Comparison of ENCODE assay signal across 21 cellular contexts in the genomic region with DNA sequence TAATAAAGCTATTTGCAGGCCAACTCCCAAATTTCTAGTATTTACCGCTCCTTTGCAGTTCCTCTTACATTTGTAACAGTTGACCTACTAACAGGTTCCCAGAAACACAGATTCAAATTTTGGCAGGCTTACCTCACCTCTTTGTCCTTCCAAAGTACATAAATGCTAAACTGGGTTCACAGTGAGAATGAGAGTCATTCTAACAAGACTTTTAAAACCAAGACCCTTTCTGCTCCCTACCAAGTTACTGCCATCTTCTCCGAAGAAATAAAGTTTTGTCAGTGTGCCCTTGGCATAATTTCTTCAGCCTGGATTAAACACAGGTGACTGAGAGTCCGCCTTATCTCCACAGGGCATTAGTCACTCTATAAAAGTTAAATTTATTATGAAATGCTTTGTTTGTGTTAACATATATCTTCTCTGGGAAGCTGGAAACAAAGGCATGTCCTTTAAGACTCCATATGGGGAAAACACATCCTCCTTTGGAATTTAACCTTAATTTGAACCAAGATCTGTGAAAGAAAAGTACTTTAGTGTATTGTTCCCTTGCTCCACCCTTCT. TPM values are rescaled to one million over a fixed set of nuclear protein-coding genes. Genes with fewer than 3 reads are reported as not detected.
DNase-seq lines count a peak whose midpoint lies in the region; ATAC-seq and TF ChIP-seq lines count a peak whose summit lies in the region.
"Had no signal": no experiment of that assay in that cellular context is flagged by ENCODE, and none has a peak within 500 bp of the region (broad histone marks: within the 10 kb centered on the region; RNA-seq: fewer than 3 reads in every experiment).

No MANE protein-coding gene starts in this region.

- H3K36me3 ChIP-seq in spleen (no peaks in the 10 kb centered on the region), osteoblast (ENCODE audit: insufficient read depth, low read length) (no peaks in the 10 kb centered on the region)
- H3K36me3 ChIP-seq: right atrium auricular region had no signal

- TF ChIP-seq CTCF in chondrocyte (IDR thresholded peaks at IDR 0.05), result no peak
- no peak for TF ChIP-seq CTCF in mesothelial cell of epicardium (IDR thresholded peaks at IDR 0.05; ENCODE audit: unreplicated experiment)
- TF ChIP-seq CTCF in spleen (IDR thresholded peaks at IDR 0.05 in 8 of 11, conservative IDR thresholded peaks at IDR 0.05 in 3 of 11), result no peak
- TF ChIP-seq CTCF in osteoblast (IDR thresholded peaks at IDR 0.05; ENCODE audit: extremely low read depth, low read depth, low read length), result no peak

- no peak for ATAC-seq in HG03442 (IDR thresholded peaks at IDR 0.05; ENCODE audit: unreplicated experiment)
- ATAC-seq: CD8-positive, alpha-beta T cell; naive thymus-derived CD4-positive, alpha-beta T cell had no signal

- H3K27ac Mint-ChIP-seq in chondrocyte (ENCODE audit: unreplicated experiment) (peak overlapping the region; percentile 4), mesothelial cell of epicardium (peak overlapping the region; percentile 81)
- H3K27ac Mint-ChIP-seq: CD8-positive, alpha-beta T cell; naive thymus-derived CD4-positive, alpha-beta T cell had no signal

- H3K27ac ChIP-seq in spleen (no peak overlapping the region), osteoblast (ENCODE audit: low read depth, low read length) (no peak overlapping the region)
- H3K27ac ChIP-seq: right atrium auricular region had no signal

- no peak for TF ChIP-seq POLR2A in spleen (IDR thresholded peaks at IDR 0.05)

- H2AFZ ChIP-seq in osteoblast (ENCODE audit: low read length), result no peak overlapping the region

- DNase-seq in A172 (ENCODE audit: low spot score) (peak; percentile 66), M059J (ENCODE audit: low read depth) (peak; percentile 4), chondrocyte (ENCODE audit: low spot score) (no peak), mesothelial cell of epicardium (ENCODE audit: low spot score in 2 of 2, unreplicated experiment in 2 of 2) (no peak), spleen (no peak), NCI-H345 treated with DMSO at 0.1 percent for 48 hours (lab: John Stamatoyannopoulos, UW; ENCODE audit: unreplicated experiment) (no peak), osteoblast (ENCODE audit: insufficient read length, low spot score, missing footprints) (no peak)
- DNase-seq: ACHN; activated CD4-positive, alpha-beta T cell treated with anti-CD3 and anti-CD28 coated beads for 1 hour; activated naive CD4-positive, alpha-beta T cell treated with anti-CD3 and anti-CD28 coated beads, Interleukin-2, amount 50 U/mL, for 16 hours; CD8-positive, alpha-beta T cell; central memory CD4-positive, alpha-beta T cell; kidney; naive thymus-derived CD4-positive, alpha-beta T cell; NCI-H1105 treated with DMSO at 0.1 percent for 48 hours; NCI-H2227 treated with DMSO at 0.1 percent for 48 hours; stimulated activated CD4-positive, alpha-beta T cell treated with anti-CD3 and anti-CD28 coated beads, Interleukin-4, amount 100 ng/mL, for 24 hours; T-helper 1 cell had no signal

- H3K27me3 Mint-ChIP-seq in chondrocyte (ENCODE audit: low read depth) (no peaks in the 10 kb centered on the region), mesothelial cell of epicardium (ENCODE audit: low read depth) (no peaks in the 10 kb centered on the region)

- H3K27me3 ChIP-seq in spleen (replicated peaks in 1 of 7), result no peaks in the 10 kb centered on the region
- no peaks in the 10 kb centered on the region for H3K27me3 ChIP-seq in osteoblast (ENCODE audit: insufficient read depth, low read length)
- H3K27me3 ChIP-seq: right atrium auricular region had no signal

- no peaks in the 10 kb centered on the region for H3K4me1 Mint-ChIP-seq in chondrocyte (ENCODE audit: low read depth)
- peaks cover 58% of the 10 kb centered on the region for H3K4me1 Mint-ChIP-seq in mesothelial cell of epicardium

- no peaks in the 10 kb centered on the region for H3K79me2 ChIP-seq in osteoblast (ENCODE audit: insufficient read depth, low read length)

- H3K4me3 ChIP-seq in spleen, result no peak overlapping the region
- H3K4me3 ChIP-seq in osteoblast (ENCODE audit: insufficient read depth, low read length), result no peak overlapping the region
- H3K4me3 ChIP-seq: right atrium auricular region had no signal

- no peak overlapping the region for H3K4me2 ChIP-seq in osteoblast (ENCODE audit: insufficient read depth, low read length)

- WGBS in spleen, 5 donors, result 50 to 64% (median 58%) methylated on average over 3 of the region's 3 CpGs

- H3K36me3 Mint-ChIP-seq in chondrocyte (ENCODE audit: low read depth) (peaks cover 2% of the 10 kb centered on the region), mesothelial cell of epicardium (peaks cover 4% of the 10 kb centered on the region)
- H3K36me3 Mint-ChIP-seq: CD8-positive, alpha-beta T cell; naive thymus-derived CD4-positive, alpha-beta T cell had no signal

- no peaks in the 10 kb centered on the region for H3K4me1 ChIP-seq in spleen
- H3K4me1 ChIP-seq in osteoblast (ENCODE audit: insufficient read depth, low read length), result no peaks in the 10 kb centered on the region
- H3K4me1 ChIP-seq: right atrium auricular region had no signal

- H3K4me3 Mint-ChIP-seq in chondrocyte (ENCODE audit: unreplicated experiment), result no peak overlapping the region
- peak overlapping the region; percentile 5 for H3K4me3 Mint-ChIP-seq in mesothelial cell of epicardium
- H3K4me3 Mint-ChIP-seq: CD8-positive, alpha-beta T cell; naive thymus-derived CD4-positive, alpha-beta T cell had no signal

- no peaks in the 10 kb centered on the region for H3K9me3 Mint-ChIP-seq in chondrocyte (ENCODE audit: low read depth)
- H3K9me3 Mint-ChIP-seq in mesothelial cell of epicardium, result no peaks in the 10 kb centered on the region
- H3K9me3 Mint-ChIP-seq: CD8-positive, alpha-beta T cell had no signal

- no peaks in the 10 kb centered on the region for H4K20me1 ChIP-seq in osteoblast (ENCODE audit: insufficient read depth, low read length)

- intact Hi-C loops in spleen (cut with DNase I; ENCODE audit: low total_unique reads), result no loop called here

- H3K9me3 ChIP-seq in spleen (no peaks in the 10 kb centered on the region), osteoblast (ENCODE audit: low read depth, low read length) (no peaks in the 10 kb centered on the region)
- H3K9me3 ChIP-seq: right atrium auricular region had no signal

RNA-seq across cellular contexts. Expression of a gene that starts 28.2 kb away (rescaled TPM):
- total RNA-seq in A172 (2014; rRNA removed; shearing (Covaris generic)), result 1.4 and 1.7 TPM in 2 replicates
- total RNA-seq in M059J (2014; rRNA removed; shearing (Covaris generic)), result not detected in 2 replicates
- total RNA-seq in chondrocyte (not detected in 3 replicates), mesothelial cell of epicardium (19.3 to 21.8 TPM (median 19.7 TPM) in 3 replicates), spleen (not detected), osteoblast (0.36 TPM in 1 of 2 replicates, not detected in the other)
- not detected for polyA plus RNA-seq in spleen
- total RNA-seq: CD8-positive, alpha-beta T cell; G401; kidney; naive thymus-derived CD4-positive, alpha-beta T cell; right atrium auricular region had no signal
- polyA plus RNA-seq: naive thymus-derived CD4-positive, alpha-beta T cell had no signal

RNA-seq across cellular contexts. Expression of a gene that starts 28.5 kb away (rescaled TPM):
- 0.14 and 1.5 TPM in 2 replicates for total RNA-seq in A172 (2014; rRNA removed; shearing (Covaris generic))
- total RNA-seq in M059J (2014; rRNA removed; shearing (Covaris generic)), result not detected in 2 replicates
- total RNA-seq in chondrocyte, result not detected in 3 replicates
- 2.7 to 3.5 TPM (median 2.8 TPM) in 3 replicates for total RNA-seq in mesothelial cell of epicardium
- total RNA-seq in spleen, result not detected
- not detected for polyA plus RNA-seq in spleen
- total RNA-seq in osteoblast, result under 0.01 TPM in 2 replicates
- total RNA-seq: CD8-positive, alpha-beta T cell; G401; kidney; naive thymus-derived CD4-positive, alpha-beta T cell; right atrium auricular region had no signal
- polyA plus RNA-seq: naive thymus-derived CD4-positive, alpha-beta T cell had no signal

Comparison
In these comparisons a context has a peak if more than half of its experiments do, and no peak if none do; other contexts are left out.
1. DNase-seq: peak in A172 (single experiment) and M059J (single experiment); none in chondrocyte (single experiment), mesothelial cell of epicardium (0 of 2), spleen (single experiment), NCI-H345 treated with DMSO at 0.1 percent for 48 hours (single experiment) and osteoblast (single experiment).